10 cellular contexts compared by ENCODE assay signal in genomic region chr1:25700626-25701025, GRCh38.
DNase-seq lines count a peak whose midpoint lies in the region; ATAC-seq and TF ChIP-seq lines count a peak whose summit lies in the region.
"Had no signal": no experiment of that assay in that cellular context is flagged by ENCODE, and none has a peak within 500 bp of the region (broad histone marks: within the 10 kb centered on the region; RNA-seq: fewer than 3 reads in every experiment).

No MANE protein-coding gene starts in this region.

- H3K9me3 ChIP-seq in endodermal cell (ENCODE audit: control insufficient read depth, low read length) (no peaks in the 10 kb centered on the region), muscle layer of colon (ENCODE audit: low read length) (no peaks in the 10 kb centered on the region), upper lobe of right lung (no peaks in the 10 kb centered on the region), MM.1S (replicated peaks; ENCODE audit: insufficient read depth, low read length) (no peaks in the 10 kb centered on the region)
- no peaks in the 10 kb centered on the region for H3K9me3 ChIP-seq in CD4-positive, alpha-beta memory T cell (ENCODE audit: control insufficient read depth in 1 of 2, low read length in 2 of 2)
- H3K9me3 ChIP-seq: MG63 had no signal

- DNase-seq in activated effector memory CD4-positive, alpha-beta T cell treated with anti-CD3 and anti-CD28 coated beads, Interleukin-2, amount 50 U/mL, for 16 hours = peak; percentile 63
- DNase-seq in activated effector memory CD4-positive, alpha-beta T cell treated with Interleukin-2 at 50 U/mL for 16 hours = no peak
- DNase-seq in endodermal cell (peak; percentile 86), upper lobe of right lung (no peak), MM.1S (no peak), NCI-H510A treated with DMSO at 0.1 percent for 48 hours (lab: John Stamatoyannopoulos, UW) (no peak)
- no peak for DNase-seq in CD4-positive, alpha-beta memory T cell
- DNase-seq: stimulated activated CD4-positive, alpha-beta T cell treated with anti-CD3 and anti-CD28 coated beads, Interleukin-4, amount 100 ng/mL, for 4 hours had no signal

- TF ChIP-seq CTCF in endodermal cell (conservative IDR thresholded peaks at IDR 0.05) = peak; percentile 60
- TF ChIP-seq CTCF in upper lobe of right lung (IDR thresholded peaks at IDR 0.05) = no peak
- TF ChIP-seq CTCF in MM.1S (IDR thresholded peaks at IDR 0.05; ENCODE audit: low read length) = no peak

- POLR2A ChIA-PET in CD4-positive, alpha-beta memory T cell (lab: Charles Lee; ENCODE audit: partially characterized antibody) = no interaction called here

- H3K4me1 ChIP-seq in endodermal cell (ENCODE audit: control insufficient read depth, insufficient read depth, low read length) = peaks cover 3% of the 10 kb centered on the region
- peaks cover 80% of the 10 kb centered on the region for H3K4me1 ChIP-seq in muscle layer of colon (ENCODE audit: insufficient read depth, low read length)
- H3K4me1 ChIP-seq in upper lobe of right lung = peaks cover 47% of the 10 kb centered on the region
- H3K4me1 ChIP-seq in CD4-positive, alpha-beta memory T cell (ENCODE audit: insufficient read depth, low read length) = peaks cover 42% of the 10 kb centered on the region
- H3K4me1 ChIP-seq in MM.1S (ENCODE audit: low read length) = peaks cover 14% of the 10 kb centered on the region

- H3K36me3 ChIP-seq in endodermal cell (ENCODE audit: control insufficient read depth, insufficient read depth, low read length) = no peaks in the 10 kb centered on the region
- H3K36me3 ChIP-seq in muscle layer of colon (ENCODE audit: insufficient read depth, low read length) = no peaks in the 10 kb centered on the region
- no peaks in the 10 kb centered on the region for H3K36me3 ChIP-seq in upper lobe of right lung
- H3K36me3 ChIP-seq in CD4-positive, alpha-beta memory T cell (ENCODE audit: insufficient read depth, low read length) = no peaks in the 10 kb centered on the region
- H3K36me3 ChIP-seq in MM.1S (replicated peaks; ENCODE audit: insufficient read depth, low read length) = no peaks in the 10 kb centered on the region
- H3K36me3 ChIP-seq: MG63 had no signal

- H3K79me2 ChIP-seq in MM.1S (ENCODE audit: low read length) = no peaks in the 10 kb centered on the region; the same call in 1 of the 2 replicates

- peaks cover 4% of the 10 kb centered on the region for H3K27me3 Mint-ChIP-seq in endodermal cell (ENCODE audit: insufficient read depth)
- no peaks in the 10 kb centered on the region for H3K27me3 Mint-ChIP-seq in CD4-positive, alpha-beta memory T cell

- no peaks in the 10 kb centered on the region for H3K36me3 Mint-ChIP-seq in endodermal cell (ENCODE audit: low read depth)
- peaks cover 0 to 7% of the 10 kb centered on the region in 2 donors for H3K36me3 Mint-ChIP-seq in CD4-positive, alpha-beta memory T cell

- peaks cover 33% of the 10 kb centered on the region for H3K4me1 Mint-ChIP-seq in endodermal cell
- peaks cover 39 to 63% (median 44%) of the 10 kb centered on the region in 4 donors for H3K4me1 Mint-ChIP-seq in CD4-positive, alpha-beta memory T cell

- no peak overlapping the region for H3K4me3 Mint-ChIP-seq in endodermal cell
- H3K4me3 Mint-ChIP-seq in CD4-positive, alpha-beta memory T cell = no peak overlapping the region

- H3K9me2 ChIP-seq in MM.1S (replicated peaks; ENCODE audit: insufficient read depth, low read length) = no peaks in the 10 kb centered on the region

- no peaks in the 10 kb centered on the region for H3F3A ChIP-seq in MM.1S (ENCODE audit: insufficient read depth, low read length)

- H3K27ac Mint-ChIP-seq in endodermal cell = no peak overlapping the region
- peak overlapping the region in 2 of 7 donors; percentile 20 to 72 for H3K27ac Mint-ChIP-seq in CD4-positive, alpha-beta memory T cell

- ATAC-seq in upper lobe of right lung = no peak

- H3K27ac ChIP-seq in endodermal cell (ENCODE audit: low read depth, low read length) (no peak overlapping the region), muscle layer of colon (ENCODE audit: low read depth, low read length) (peak overlapping the region; percentile 67), upper lobe of right lung (peak overlapping the region; percentile 38), MM.1S (ENCODE audit: low read length) (no peak overlapping the region)
- no peak overlapping the region for H3K27ac ChIP-seq in CD4-positive, alpha-beta memory T cell (ENCODE audit: low read depth, low read length)

- no peak overlapping the region for H2AFZ ChIP-seq in MM.1S (ENCODE audit: low read length)

- no peak overlapping the region for H3K4me2 ChIP-seq in MM.1S (ENCODE audit: low read depth, low read length)

- no peak overlapping the region for H3K9ac ChIP-seq in endodermal cell (ENCODE audit: extremely low read depth, low read length, poor library complexity, severe bottlenecking)
- H3K9ac ChIP-seq in muscle layer of colon (ENCODE audit: low read length) = no peak overlapping the region
- H3K9ac ChIP-seq in MM.1S (ENCODE audit: low read length) = no peak overlapping the region

- H3K9me3 Mint-ChIP-seq in endodermal cell = no peaks in the 10 kb centered on the region
- H3K9me3 Mint-ChIP-seq in CD4-positive, alpha-beta memory T cell = no peaks in the 10 kb centered on the region

- CTCF ChIA-PET in CD4-positive, alpha-beta memory T cell (lab: Charles Lee; ENCODE audit: partially characterized antibody) = no interaction called here

- WGBS in endodermal cell (ENCODE audit: insufficient coverage in 1 of 2, insufficient read length in 1 of 2), 2 experiments = 56 to 77% methylated on average over 7 of the region's 7 CpGs

- no peaks in the 10 kb centered on the region for H4K20me1 ChIP-seq in MM.1S (ENCODE audit: insufficient read depth, low read length)

- H3K27me3 ChIP-seq in endodermal cell (ENCODE audit: control insufficient read depth, insufficient read depth, low read length, poor library complexity, severe bottlenecking) (no peaks in the 10 kb centered on the region), muscle layer of colon (ENCODE audit: control insufficient read depth in 1 of 2, insufficient read depth in 2 of 2, low read length in 2 of 2) (no peaks in the 10 kb centered on the region), upper lobe of right lung (no peaks in the 10 kb centered on the region), MM.1S (replicated peaks; ENCODE audit: insufficient read depth, low read length) (no peaks in the 10 kb centered on the region)
- no peaks in the 10 kb centered on the region for H3K27me3 ChIP-seq in CD4-positive, alpha-beta memory T cell (ENCODE audit: insufficient read depth, low read length)
- H3K27me3 ChIP-seq: MG63 had no signal

- intact Hi-C loops in upper lobe of right lung (cut with DNase I) = no loop called here
- intact Hi-C loops in CD4-positive, alpha-beta memory T cell (cut with micrococcal nuclease) = no loop called here

- H3K4me3 ChIP-seq in endodermal cell (ENCODE audit: low read length) = no peak overlapping the region
- peak overlapping the region in 1 of 2 donors; percentile 9 for H3K4me3 ChIP-seq in muscle layer of colon (ENCODE audit: low read depth in 1 of 2, low read length in 2 of 2)
- no peak overlapping the region for H3K4me3 ChIP-seq in upper lobe of right lung
- H3K4me3 ChIP-seq in CD4-positive, alpha-beta memory T cell (ENCODE audit: low read length in 2 of 2) = no peak overlapping the region
- no peak overlapping the region for H3K4me3 ChIP-seq in MM.1S (ENCODE audit: low read length)
- H3K4me3 ChIP-seq: MG63 had no signal

Comparison
In these comparisons a context has a peak if more than half of its experiments do, and no peak if none do; other contexts are left out.
1. DNase-seq: peak in activated effector memory CD4-positive, alpha-beta T cell treated with anti-CD3 and anti-CD28 coated beads, Interleukin-2, amount 50 U/mL, for 16 hours (single experiment) and endodermal cell (single experiment); none in activated effector memory CD4-positive, alpha-beta T cell treated with Interleukin-2 at 50 U/mL for 16 hours (single experiment), upper lobe of right lung (single experiment), CD4-positive, alpha-beta memory T cell (0 of 5), MM.1S (single experiment) and NCI-H510A treated with DMSO at 0.1 percent for 48 hours (single experiment).
2. H3K27ac ChIP-seq: peak in muscle layer of colon (single experiment) and upper lobe of right lung (single experiment); none in endodermal cell (single experiment), CD4-positive, alpha-beta memory T cell (single experiment) and MM.1S (single experiment).